In genomic region chr19:38389101-38389925, GRCh38 we compare ENCODE assay signal across 8 cellular contexts. TPM values are rescaled to one million over a fixed set of nuclear protein-coding genes. Genes with fewer than 3 reads are reported as not detected.
DNase-seq lines count a peak whose midpoint lies in the region; ATAC-seq, FAIRE-seq and TF ChIP-seq lines count a peak whose summit lies in the region.

No MANE protein-coding gene starts in this region.

- H3K9ac ChIP-seq in Loucy (ENCODE audit: low read depth, low read length, poor library complexity, severe bottlenecking): no peak overlapping the region
- H3K9ac ChIP-seq in K562 (ENCODE audit: insufficient read depth in 1 of 2, low read depth in 2 of 2, low read length in 2 of 2): peak overlapping the region in 1 of 2 experiments; percentile 21; a peak in 1 of 4 replicates

- H3K4me3 ChIP-seq in Loucy (ENCODE audit: low read length, poor library complexity, severe bottlenecking) (peak overlapping the region; percentile 72), K562 (no peak overlapping the region), tibial nerve (peak overlapping the region in 3 of 4 donors; percentile 47 to 59 (median 48))

- no peaks in the 10 kb centered on the region for H3K9me2 ChIP-seq in Loucy (replicated peaks; ENCODE audit: low read depth, low read length)

- no peaks in the 10 kb centered on the region for H3F3A ChIP-seq in Loucy (ENCODE audit: low read depth)

- H3K27ac ChIP-seq in K562 (ENCODE audit: extremely low read depth, low read depth, low read length) (no peak overlapping the region), tibial nerve (peak overlapping the region in 3 of 4 donors; percentile 54 to 90 (median 82))

- H3K4me1 ChIP-seq in Loucy (ENCODE audit: insufficient read depth, low read length, poor library complexity, severe bottlenecking): peaks cover 5% of the 10 kb centered on the region
- peaks cover 16 to 68% of the 10 kb centered on the region in 2 experiments; a peak in 4 of 5 replicates for H3K4me1 ChIP-seq in K562 (replicated peaks in 1 of 2; ENCODE audit: control insufficient read depth in 2 of 2, insufficient read depth in 2 of 2, low read length in 2 of 2)
- H3K4me1 ChIP-seq in tibial nerve: peaks cover 0 to 46% (median 23%) of the 10 kb centered on the region in 4 donors

- no peak for FAIRE-seq in K562 (lab: Jason Lieb, UNC)

- POLR2A ChIA-PET in K562 (lab: Yijun Ruan, JAX): interaction anchor here (0.6 to 1.1 kb wide), 5 partner anchors 8 to 15 kb away, joined by 3 to 4 read pairs (median 3); partner anchors contain the start of gene PSMD8

- H3K79me2 ChIP-seq in Loucy (ENCODE audit: insufficient read depth, low read length) (no peaks in the 10 kb centered on the region), K562 (ENCODE audit: control insufficient read depth, insufficient read depth, low read length) (0 out of 3 replicates have a peak, but pooled peaks cover 2% of the 10 kb centered on the region)

- ATAC-seq in K562 (no peak), GM19324 (IDR thresholded peaks at IDR 0.05; ENCODE audit: low FRiP score, unreplicated experiment) (no peak), HG03045 (IDR thresholded peaks at IDR 0.05; ENCODE audit: unreplicated experiment) (no peak)

- 28% methylated on average over 15 of the region's 28 CpGs for WGBS in K562 (ENCODE audit: insufficient coverage, low coverage, missing lambda C conversion rate)
- WGBS in tibial nerve, 2 donors: 3 to 4% methylated on average over 22 to 28 of the region's 28 CpGs

- TF ChIP-seq EP300 in K562 (IDR thresholded peaks at IDR 0.05; ENCODE audit: low read length): no peak
- no peak for TF ChIP-seq EP300 in tibial nerve (IDR thresholded peaks at IDR 0.05)

- in situ Hi-C loops in K562 (cut with MboI): no loop called here

- H3K36me3 ChIP-seq in Loucy (ENCODE audit: insufficient read depth, low read length) (no peaks in the 10 kb centered on the region), K562 (ENCODE audit: control insufficient read depth, insufficient read depth, low read length) (peaks cover 21% of the 10 kb centered on the region; the same call in 1 of the 3 replicates), tibial nerve (peaks cover 0 to 17% (median 0%) of the 10 kb centered on the region in 3 donors)

- H3K9me3 ChIP-seq in Loucy (ENCODE audit: insufficient read depth, low read depth, low read length): no peaks in the 10 kb centered on the region
- no peaks in the 10 kb centered on the region for H3K9me3 ChIP-seq in K562 (replicated peaks; ENCODE audit: control insufficient read depth, insufficient read depth, low read depth, low read length)
- no peaks in the 10 kb centered on the region for H3K9me3 ChIP-seq in tibial nerve

- H3K27me3 ChIP-seq in Loucy (ENCODE audit: insufficient read depth, low read length, poor library complexity, severe bottlenecking) (no peaks in the 10 kb centered on the region), K562 (ENCODE audit: control insufficient read depth in 2 of 2, insufficient read depth in 2 of 2, low read length in 2 of 2) (no peaks in the 10 kb centered on the region), tibial nerve (peaks cover 0 to 17% of the 10 kb centered on the region in 2 donors)

- CTCF ChIA-PET in K562 (lab: Yijun Ruan, JAX; ENCODE audit: low intra/inter-chr PET ratio): no interaction called here

- peak; percentile 78 for DNase-seq in DMS53 (lab: John Stamatoyannopoulos, UW)
- no peak for DNase-seq in K562 (ENCODE audit: extremely low read depth in 1 of 4, low spot score in 3 of 4)
- DNase-seq in kidney glomerular epithelial cell (lab: John Stamatoyannopoulos, UW): peak; percentile 16
- no peak for DNase-seq in tibial nerve (ENCODE audit: low spot score in 2 of 2)
- DNase-seq in D341Med (ENCODE audit: low spot score): no peak

- TF ChIP-seq CTCF in Loucy (conservative IDR thresholded peaks at IDR 0.05; ENCODE audit: low read length) (no peak), K562 (IDR thresholded peaks at IDR 0.05 in 2 of 3, conservative IDR thresholded peaks at IDR 0.05 in 1 of 3; ENCODE audit: insufficient read depth in 2 of 3, low read depth in 1 of 3, low read length in 3 of 3) (no peak), tibial nerve (IDR thresholded peaks at IDR 0.05) (no peak)

- no peak for TF ChIP-seq POLR2A in K562 (conservative IDR thresholded peaks at IDR 0.05)
- no peak for TF ChIP-seq POLR2A in tibial nerve (IDR thresholded peaks at IDR 0.05)

- no peak for TF ChIP-seq RAD21 in K562 (CRISPR knock-in tag; conservative IDR thresholded peaks at IDR 0.05 in 1 of 2, IDR thresholded peaks at IDR 0.05 in 1 of 2)

- BruUV-seq in K562 (replicated peaks; lab: Mats Ljungman, UMichigan): no TSS peak

- no peaks in the 10 kb centered on the region for H3K9me1 ChIP-seq in K562 (ENCODE audit: control insufficient read depth, insufficient read depth, low read length)

- intact Hi-C loops in K562 (cut with micrococcal nuclease): loop anchor here (5.0 kb wide), 2 partner anchors 52 to 147 kb away; partner anchors contain the start of gene CATSPERG

- peak overlapping the region; percentile 93 for H3K4me2 ChIP-seq in Loucy (ENCODE audit: low read depth, low read length, poor library complexity, severe bottlenecking)
- no peak overlapping the region for H3K4me2 ChIP-seq in K562 (ENCODE audit: insufficient read depth, low read length)

- H4K20me1 ChIP-seq in Loucy (ENCODE audit: insufficient read depth, low read length, poor library complexity, severe bottlenecking) (no peaks in the 10 kb centered on the region), K562 (replicated peaks; ENCODE audit: control insufficient read depth, insufficient read depth, low read length) (no peaks in the 10 kb centered on the region)

- H2AFZ ChIP-seq in Loucy (ENCODE audit: low read length) (peak overlapping the region; percentile 39; the same call in 1 of the 2 replicates), K562 (ENCODE audit: low read depth, low read length) (no peak overlapping the region)

RNA-seq across cellular contexts. Expression of gene SPRED3, which starts 0.8 kb away (rescaled TPM):
- 7.2 and 10.1 TPM in 2 replicates for total RNA-seq in K562 (2011; cell fraction: chromatin; rRNA removed; ENCODE audit: low replicate concordance)
- total RNA-seq in K562 (2011; cell fraction: nucleolus; rRNA removed): 3.6 and 6.3 TPM in 2 replicates
- total RNA-seq in K562 (2011; cell fraction: nucleoplasm; rRNA removed): 4.3 and 11.0 TPM in 2 replicates
- total RNA-seq in K562 (2014; rRNA removed) (0.05 and 0.41 TPM in 2 replicates), K562 (2014; rRNA removed; fragmentation: Illumina TruSeq; extraction: Trizol) (0.32 and 0.36 TPM in 2 replicates), K562 (2015; rRNA removed; fragmentation: Illumina TruSeq; extraction: Trizol) (0.15 and 0.25 TPM in 2 replicates), K562 (2021) (0.81 and 0.95 TPM in 2 replicates), tibial nerve (under 1 TPM in 3 of 4 donors, not detected in 1; under 0.01 to 0.60 (median 0.21) TPM)
- polyA plus RNA-seq in K562 (2011; rRNA removed) (0.47 and 0.62 TPM in 2 replicates), K562 (2014; fragmentation: Illumina TruSeq; extraction: Trizol) (0.30 and 0.89 TPM in 2 replicates), K562 (2014; fragmentation: Nextera tagmentation; extraction: Ambion mirVana) (under 1 TPM; 0.21 to 0.25 TPM), K562 (2014; rRNA removed) (0.63 and 1.3 TPM in 2 replicates)
- 0.57 and 0.58 TPM in 2 replicates for polyA plus RNA-seq in K562 (2011; cell fraction: cytosol; rRNA removed)
- polyA plus RNA-seq in K562 (2011; cell fraction: nucleus; rRNA removed): 3.0 and 4.3 TPM in 2 replicates
- 0.70 and 3.0 TPM in 2 replicates for polyA plus RNA-seq in K562 (2012)
- 0.03 and 0.39 TPM in 2 replicates for polyA minus RNA-seq in K562 (2011; rRNA and poly(A)+ RNA removed)
- polyA minus RNA-seq in K562 (2011; cell fraction: cytosol; rRNA and poly(A)+ RNA removed): not detected in 2 replicates
- 0.89 and 1.3 TPM in 2 replicates for polyA minus RNA-seq in K562 (2011; cell fraction: nucleus; rRNA and poly(A)+ RNA removed)

RNA-seq across cellular contexts. Expression of gene GGN, which starts 1.5 kb away (rescaled TPM):
- 0.12 TPM in 1 of 2 replicates, not detected in the other for total RNA-seq in K562 (2011; cell fraction: chromatin; rRNA removed; ENCODE audit: low replicate concordance)
- total RNA-seq in K562 (2011; cell fraction: nucleolus; rRNA removed): 0.50 TPM in 1 of 2 replicates, not detected in the other
- 0.15 TPM in 1 of 2 replicates, not detected in the other for total RNA-seq in K562 (2011; cell fraction: nucleoplasm; rRNA removed)
- total RNA-seq in K562 (2014; rRNA removed) (not detected in 2 replicates), K562 (2014; rRNA removed; fragmentation: Illumina TruSeq; extraction: Trizol) (not detected in 2 replicates), K562 (2015; rRNA removed; fragmentation: Illumina TruSeq; extraction: Trizol) (not detected in 2 replicates), K562 (2021) (0.25 and 0.33 TPM in 2 replicates), tibial nerve (not detected)
- polyA plus RNA-seq in K562 (2011; rRNA removed) (0.12 TPM in 1 of 2 replicates, not detected in the other), K562 (2014; fragmentation: Illumina TruSeq; extraction: Trizol) (not detected in 2 replicates), K562 (2014; fragmentation: Nextera tagmentation; extraction: Ambion mirVana) (not detected), K562 (2014; rRNA removed) (0.15 and 0.16 TPM in 2 replicates)
- 0.03 and 0.04 TPM in 2 replicates for polyA plus RNA-seq in K562 (2011; cell fraction: cytosol; rRNA removed)
- polyA plus RNA-seq in K562 (2011; cell fraction: nucleus; rRNA removed): 0.46 and 0.63 TPM in 2 replicates
- 0.52 and 0.94 TPM in 2 replicates for polyA plus RNA-seq in K562 (2012)
- polyA minus RNA-seq in K562 (2011; rRNA and poly(A)+ RNA removed): not detected in 2 replicates
- not detected in 2 replicates for polyA minus RNA-seq in K562 (2011; cell fraction: cytosol; rRNA and poly(A)+ RNA removed)
- 0.54 TPM in 1 of 2 replicates, not detected in the other for polyA minus RNA-seq in K562 (2011; cell fraction: nucleus; rRNA and poly(A)+ RNA removed)

RNA-seq across cellular contexts. Expression of gene FAM98C, which starts 13.6 kb away (rescaled TPM):
- total RNA-seq in K562 (2011; cell fraction: chromatin; rRNA removed; ENCODE audit: low replicate concordance): 20.3 and 72.0 TPM in 2 replicates
- 76.2 and 91.1 TPM in 2 replicates for total RNA-seq in K562 (2011; cell fraction: nucleolus; rRNA removed)
- 41.2 and 45.5 TPM in 2 replicates for total RNA-seq in K562 (2011; cell fraction: nucleoplasm; rRNA removed)
- 28.3 and 31.2 TPM in 2 replicates for total RNA-seq in K562 (2014; rRNA removed)
- total RNA-seq in K562 (2014; rRNA removed; fragmentation: Illumina TruSeq; extraction: Trizol): 6.8 and 7.2 TPM in 2 replicates
- total RNA-seq in K562 (2015; rRNA removed; fragmentation: Illumina TruSeq; extraction: Trizol): 12.6 and 13.7 TPM in 2 replicates
- total RNA-seq in K562 (2021): 26.0 and 26.7 TPM in 2 replicates
- polyA plus RNA-seq in K562 (2011; rRNA removed): 16.0 and 22.7 TPM in 2 replicates
- polyA plus RNA-seq in K562 (2011; cell fraction: cytosol; rRNA removed): 25.2 and 53.5 TPM in 2 replicates
- 72.4 and 115 TPM in 2 replicates for polyA plus RNA-seq in K562 (2011; cell fraction: nucleus; rRNA removed)
- polyA plus RNA-seq in K562 (2012): 18.2 and 37.7 TPM in 2 replicates
- 9.6 and 13.1 TPM in 2 replicates for polyA plus RNA-seq in K562 (2014; fragmentation: Illumina TruSeq; extraction: Trizol)
- polyA plus RNA-seq in K562 (2014; fragmentation: Nextera tagmentation; extraction: Ambion mirVana): 1 to 10 TPM; 1.7 to 4.3 TPM
- 40.8 and 43.8 TPM in 2 replicates for polyA plus RNA-seq in K562 (2014; rRNA removed)
- polyA minus RNA-seq in K562 (2011; rRNA and poly(A)+ RNA removed): 3.4 and 5.0 TPM in 2 replicates
- polyA minus RNA-seq in K562 (2011; cell fraction: cytosol; rRNA and poly(A)+ RNA removed): 17.2 and 20.5 TPM in 2 replicates
- polyA minus RNA-seq in K562 (2011; cell fraction: nucleus; rRNA and poly(A)+ RNA removed): 17.5 and 23.6 TPM in 2 replicates
- total RNA-seq in tibial nerve: 10 to 100 TPM; 24.9 to 69.0 (median 50.3) TPM

RNA-seq across cellular contexts. Expression of gene PSMD8, which starts 14.9 kb away (rescaled TPM):
- total RNA-seq in K562 (2011; cell fraction: chromatin; rRNA removed; ENCODE audit: low replicate concordance): 76.7 and 164 TPM in 2 replicates
- total RNA-seq in K562 (2011; cell fraction: nucleolus; rRNA removed): 169 and 187 TPM in 2 replicates
- 126 and 134 TPM in 2 replicates for total RNA-seq in K562 (2011; cell fraction: nucleoplasm; rRNA removed)
- 379 and 498 TPM in 2 replicates for total RNA-seq in K562 (2014; rRNA removed)
- 222 and 257 TPM in 2 replicates for total RNA-seq in K562 (2014; rRNA removed; fragmentation: Illumina TruSeq; extraction: Trizol)
- 315 and 317 TPM in 2 replicates for total RNA-seq in K562 (2015; rRNA removed; fragmentation: Illumina TruSeq; extraction: Trizol)
- 304 and 317 TPM in 2 replicates for total RNA-seq in K562 (2021)
- 561 and 583 TPM in 2 replicates for polyA plus RNA-seq in K562 (2011; rRNA removed)
- polyA plus RNA-seq in K562 (2011; cell fraction: cytosol; rRNA removed): 760 and 1,382 TPM in 2 replicates
- 215 and 238 TPM in 2 replicates for polyA plus RNA-seq in K562 (2011; cell fraction: nucleus; rRNA removed)
- 347 and 565 TPM in 2 replicates for polyA plus RNA-seq in K562 (2012)
- 377 and 397 TPM in 2 replicates for polyA plus RNA-seq in K562 (2014; fragmentation: Illumina TruSeq; extraction: Trizol)
- 100 to 1,000 TPM; 130 to 244 TPM for polyA plus RNA-seq in K562 (2014; fragmentation: Nextera tagmentation; extraction: Ambion mirVana)
- 372 and 502 TPM in 2 replicates for polyA plus RNA-seq in K562 (2014; rRNA removed)
- 222 and 326 TPM in 2 replicates for polyA minus RNA-seq in K562 (2011; rRNA and poly(A)+ RNA removed)
- polyA minus RNA-seq in K562 (2011; cell fraction: cytosol; rRNA and poly(A)+ RNA removed): 135 and 197 TPM in 2 replicates
- polyA minus RNA-seq in K562 (2011; cell fraction: nucleus; rRNA and poly(A)+ RNA removed): 64.9 and 72.1 TPM in 2 replicates
- total RNA-seq in tibial nerve: 100 to 1,000 TPM; 124 to 192 (median 174) TPM

RNA-seq across cellular contexts. Expression of gene RASGRP4, which starts 36.7 kb away (rescaled TPM):
- 5.4 and 14.4 TPM in 2 replicates for total RNA-seq in K562 (2011; cell fraction: chromatin; rRNA removed; ENCODE audit: low replicate concordance)
- 6.4 and 8.8 TPM in 2 replicates for total RNA-seq in K562 (2011; cell fraction: nucleolus; rRNA removed)
- 5.6 and 10.2 TPM in 2 replicates for total RNA-seq in K562 (2011; cell fraction: nucleoplasm; rRNA removed)
- total RNA-seq in K562 (2014; rRNA removed) (2.8 and 3.8 TPM in 2 replicates), K562 (2014; rRNA removed; fragmentation: Illumina TruSeq; extraction: Trizol) (1.1 TPM in 2 replicates), K562 (2015; rRNA removed; fragmentation: Illumina TruSeq; extraction: Trizol) (3.5 and 3.8 TPM in 2 replicates), K562 (2021) (3.9 TPM in 2 replicates), tibial nerve (10 to 100 TPM in 1 of 4 donors, 1 to 10 TPM in 3; 3.1 to 11.7 (median 5.3) TPM)
- polyA plus RNA-seq in K562 (2011; rRNA removed) (4.5 and 11.4 TPM in 2 replicates), K562 (2014; fragmentation: Illumina TruSeq; extraction: Trizol) (4.4 and 4.8 TPM in 2 replicates), K562 (2014; fragmentation: Nextera tagmentation; extraction: Ambion mirVana) (under 1 TPM; 0.39 to 0.55 TPM), K562 (2014; rRNA removed) (3.4 and 4.6 TPM in 2 replicates)
- 11.2 and 13.0 TPM in 2 replicates for polyA plus RNA-seq in K562 (2011; cell fraction: cytosol; rRNA removed)
- polyA plus RNA-seq in K562 (2011; cell fraction: nucleus; rRNA removed): 23.4 and 27.1 TPM in 2 replicates
- 5.5 and 22.2 TPM in 2 replicates for polyA plus RNA-seq in K562 (2012)
- polyA minus RNA-seq in K562 (2011; rRNA and poly(A)+ RNA removed): 1.8 and 2.5 TPM in 2 replicates
- 4.3 and 6.2 TPM in 2 replicates for polyA minus RNA-seq in K562 (2011; cell fraction: cytosol; rRNA and poly(A)+ RNA removed)
- 3.0 and 5.6 TPM in 2 replicates for polyA minus RNA-seq in K562 (2011; cell fraction: nucleus; rRNA and poly(A)+ RNA removed)

Comparison
In these comparisons a context has a peak if more than half of its experiments do, and no peak if none do; other contexts are left out.
1. DNase-seq: peak in DMS53 (single experiment) and kidney glomerular epithelial cell (single experiment); none in K562 (0 of 4), tibial nerve (0 of 2) and D341Med (single experiment).